Comparison of ENCODE assay signal across 1 cellular context in the genomic region with DNA sequence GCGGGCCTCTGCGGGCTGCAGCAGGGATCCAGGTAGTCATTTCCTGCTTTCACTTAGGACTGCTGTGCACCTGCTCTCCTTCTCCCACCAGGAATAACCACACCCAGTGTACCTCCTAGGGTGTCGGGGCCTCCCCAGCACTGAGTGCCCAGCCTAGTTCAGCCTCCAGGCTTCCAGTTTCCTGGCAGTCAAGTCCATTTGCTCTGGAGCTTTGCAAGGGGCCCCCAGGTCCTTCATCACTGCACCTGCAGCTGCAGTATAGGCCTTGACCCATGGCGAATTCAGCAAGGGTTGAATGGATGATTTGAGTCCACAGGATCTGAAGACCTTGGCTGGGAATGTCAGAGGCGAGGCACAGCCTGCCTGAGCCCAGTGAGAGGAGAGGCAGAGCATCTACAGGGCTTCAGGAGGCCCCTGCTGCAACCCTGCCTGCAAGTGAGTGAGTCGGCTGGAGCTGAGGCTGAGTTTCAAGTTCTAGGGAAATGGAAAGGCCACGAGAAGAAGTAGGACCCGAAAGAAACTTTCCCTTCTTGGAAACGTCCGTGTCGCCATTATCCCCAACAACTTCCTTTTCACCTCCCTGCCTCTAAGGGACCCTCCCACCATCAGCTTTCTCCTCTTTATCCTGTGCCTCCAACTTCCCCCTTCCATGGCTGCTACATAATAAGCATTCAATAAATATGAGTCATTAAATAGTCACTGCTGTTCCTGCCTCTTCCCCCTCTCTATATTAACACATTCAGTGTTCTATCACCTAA.
TF ChIP-seq lines count a peak whose summit lies in the region.

No MANE protein-coding gene starts in this region.

TF ChIP-seq in GM23338, 12 proteins besides CTCF, POLR2A, EP300 and RAD21 (continued from another document):
- TF ChIP-seq, protein P1, sequence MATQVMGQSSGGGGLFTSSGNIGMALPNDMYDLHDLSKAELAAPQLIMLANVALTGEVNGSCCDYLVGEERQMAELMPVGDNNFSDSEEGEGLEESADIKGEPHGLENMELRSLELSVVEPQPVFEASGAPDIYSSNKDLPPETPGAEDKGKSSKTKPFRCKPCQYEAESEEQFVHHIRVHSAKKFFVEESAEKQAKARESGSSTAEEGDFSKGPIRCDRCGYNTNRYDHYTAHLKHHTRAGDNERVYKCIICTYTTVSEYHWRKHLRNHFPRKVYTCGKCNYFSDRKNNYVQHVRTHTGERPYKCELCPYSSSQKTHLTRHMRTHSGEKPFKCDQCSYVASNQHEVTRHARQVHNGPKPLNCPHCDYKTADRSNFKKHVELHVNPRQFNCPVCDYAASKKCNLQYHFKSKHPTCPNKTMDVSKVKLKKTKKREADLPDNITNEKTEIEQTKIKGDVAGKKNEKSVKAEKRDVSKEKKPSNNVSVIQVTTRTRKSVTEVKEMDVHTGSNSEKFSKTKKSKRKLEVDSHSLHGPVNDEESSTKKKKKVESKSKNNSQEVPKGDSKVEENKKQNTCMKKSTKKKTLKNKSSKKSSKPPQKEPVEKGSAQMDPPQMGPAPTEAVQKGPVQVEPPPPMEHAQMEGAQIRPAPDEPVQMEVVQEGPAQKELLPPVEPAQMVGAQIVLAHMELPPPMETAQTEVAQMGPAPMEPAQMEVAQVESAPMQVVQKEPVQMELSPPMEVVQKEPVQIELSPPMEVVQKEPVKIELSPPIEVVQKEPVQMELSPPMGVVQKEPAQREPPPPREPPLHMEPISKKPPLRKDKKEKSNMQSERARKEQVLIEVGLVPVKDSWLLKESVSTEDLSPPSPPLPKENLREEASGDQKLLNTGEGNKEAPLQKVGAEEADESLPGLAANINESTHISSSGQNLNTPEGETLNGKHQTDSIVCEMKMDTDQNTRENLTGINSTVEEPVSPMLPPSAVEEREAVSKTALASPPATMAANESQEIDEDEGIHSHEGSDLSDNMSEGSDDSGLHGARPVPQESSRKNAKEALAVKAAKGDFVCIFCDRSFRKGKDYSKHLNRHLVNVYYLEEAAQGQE (IDR thresholded peaks at IDR 0.05; ENCODE audit: unreplicated experiment): no peak
- TF ChIP-seq STAT1 (IDR thresholded peaks at IDR 0.05; ENCODE audit: unreplicated experiment) (no peak), CREB1 (CRISPR knock-in tag; IDR thresholded peaks at IDR 0.05; ENCODE audit: low read depth) (no peak)
- TF ChIP-seq, protein P2, sequence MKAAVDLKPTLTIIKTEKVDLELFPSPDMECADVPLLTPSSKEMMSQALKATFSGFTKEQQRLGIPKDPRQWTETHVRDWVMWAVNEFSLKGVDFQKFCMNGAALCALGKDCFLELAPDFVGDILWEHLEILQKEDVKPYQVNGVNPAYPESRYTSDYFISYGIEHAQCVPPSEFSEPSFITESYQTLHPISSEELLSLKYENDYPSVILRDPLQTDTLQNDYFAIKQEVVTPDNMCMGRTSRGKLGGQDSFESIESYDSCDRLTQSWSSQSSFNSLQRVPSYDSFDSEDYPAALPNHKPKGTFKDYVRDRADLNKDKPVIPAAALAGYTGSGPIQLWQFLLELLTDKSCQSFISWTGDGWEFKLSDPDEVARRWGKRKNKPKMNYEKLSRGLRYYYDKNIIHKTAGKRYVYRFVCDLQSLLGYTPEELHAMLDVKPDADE (IDR thresholded peaks at IDR 0.05): no peak
